Comparison of ENCODE assay signal across 19 cellular contexts in the genomic region with DNA sequence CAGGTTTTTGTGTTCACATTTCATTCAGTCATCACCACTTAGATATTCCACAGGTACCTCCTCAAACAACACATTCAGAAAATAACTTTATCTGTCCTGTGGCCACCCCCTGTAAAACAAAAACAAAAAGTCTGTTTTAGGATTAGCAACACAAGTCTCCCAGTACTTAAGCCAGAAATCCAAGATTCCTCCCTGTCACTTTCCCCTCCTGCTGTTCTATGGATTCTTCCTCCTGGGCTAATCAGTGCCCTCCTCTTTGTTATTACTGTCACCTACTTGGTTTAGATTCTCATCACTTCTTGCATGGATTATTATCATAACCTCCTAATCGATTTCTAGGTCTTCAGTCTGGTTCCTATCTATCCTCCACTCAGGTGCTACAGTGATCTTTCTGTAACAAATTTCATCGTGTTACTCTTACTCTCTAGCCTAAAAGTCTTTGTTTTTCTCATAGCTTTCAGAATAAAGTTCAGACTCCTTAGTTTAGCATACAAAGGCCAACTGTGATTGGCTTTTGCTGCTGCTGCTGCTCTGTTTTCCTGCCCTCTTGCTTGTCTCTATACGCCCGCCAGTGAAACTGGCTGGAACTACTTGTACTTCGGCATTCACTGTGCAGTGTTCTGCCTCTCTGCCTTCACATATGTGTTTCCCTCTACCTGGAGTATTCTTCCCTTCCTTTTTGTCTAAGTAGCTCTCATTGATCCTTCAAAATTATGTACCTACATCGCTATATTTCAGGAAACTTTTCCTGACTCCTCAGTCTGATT.
"Had no signal": no experiment of that assay in that cellular context is flagged by ENCODE, and none has a peak within 500 bp of the region (broad histone marks: within the 10 kb centered on the region; RNA-seq: fewer than 3 reads in every experiment).

No MANE protein-coding gene starts in this region.

- H3K4me3 Mint-ChIP-seq: activated CD8-positive, alpha-beta T cell treated with anti-CD3 and anti-CD28 coated beads for 36 hours; activated naive CD4-positive, alpha-beta T cell treated with anti-CD3 and anti-CD28 coated beads for 36 hours; brain; central memory CD8-positive, alpha-beta T cell; natural killer cell; T-helper 2 cell treated with Interferon-gamma antibody and Interleukin-4, amounts not matched to agents 5 μg/mL and 100 μg/mL, for 36 hours; type B pancreatic cell; WTC11 had no signal

- H3K9me3 Mint-ChIP-seq: activated CD8-positive, alpha-beta T cell treated with anti-CD3 and anti-CD28 coated beads for 36 hours; activated naive CD4-positive, alpha-beta T cell treated with anti-CD3 and anti-CD28 coated beads for 36 hours; activated T-helper 2 cell treated with anti-CD3 and anti-CD28 coated beads, Interferon-gamma antibody, Interleukin-2, Interleukin-4, amounts not matched to agents 10 μg/mL and 5 μg/mL and 100 μg/mL, durations not matched to agents 14 hours and 24 hours and 36 hours; brain; central memory CD8-positive, alpha-beta T cell; natural killer cell; T-helper 2 cell treated with Interferon-gamma antibody and Interleukin-4, amounts not matched to agents 5 μg/mL and 100 μg/mL, for 36 hours; type B pancreatic cell had no signal

- H3K27me3 Mint-ChIP-seq: brain, type B pancreatic cell had no signal

- ATAC-seq: activated CD8-positive, alpha-beta T cell treated with anti-CD3 and anti-CD28 coated beads for 36 hours; natural killer cell; WTC11 had no signal

- DNase-seq: activated CD4-positive, alpha-beta T cell treated with anti-CD3 and anti-CD28 coated beads for 4 hours; activated CD8-positive, alpha-beta T cell treated with anti-CD3 and anti-CD28 coated beads for 36 hours; activated naive CD4-positive, alpha-beta T cell treated with anti-CD3 and anti-CD28 coated beads for 36 hours; activated T-cell treated with anti-CD3 and anti-CD28 coated beads, Interleukin-2, amount 50 U/mL, for 1 hour; colonic mucosa; erythroblast; foreskin melanocyte; kidney glomerular epithelial cell; mesenchymal stem cell; natural killer cell; SK-N-SH; stimulated activated CD4-positive, alpha-beta T cell treated with anti-CD3 and anti-CD28 coated beads, Interleukin-2, amount 100 ng/mL, for 24 hours; stimulated activated naive CD4-positive, alpha-beta T cell treated with Interleukin-2 at 50 U/mL for 16 hours had no signal

- H3K27ac Mint-ChIP-seq: activated CD8-positive, alpha-beta T cell treated with anti-CD3 and anti-CD28 coated beads for 36 hours; activated naive CD4-positive, alpha-beta T cell treated with anti-CD3 and anti-CD28 coated beads for 36 hours; activated T-helper 2 cell treated with anti-CD3 and anti-CD28 coated beads, Interferon-gamma antibody, Interleukin-2, Interleukin-4, amounts not matched to agents 10 μg/mL and 5 μg/mL and 100 μg/mL, durations not matched to agents 14 hours and 24 hours and 36 hours; brain; natural killer cell; T-helper 2 cell treated with Interferon-gamma antibody and Interleukin-4, amounts not matched to agents 5 μg/mL and 100 μg/mL, for 36 hours; type B pancreatic cell; WTC11 had no signal

- H3K4me1 Mint-ChIP-seq: central memory CD8-positive, alpha-beta T cell; natural killer cell had no signal

- H3K36me3 Mint-ChIP-seq: natural killer cell had no signal
